Comparison of ENCODE assay signal across 8 cellular contexts in genomic region chr14:64762044-64763034, GRCh38. TPM values are rescaled to one million over a fixed set of nuclear protein-coding genes. Genes with fewer than 3 reads are reported as not detected.
DNase-seq lines count a peak whose midpoint lies in the region; ATAC-seq and TF ChIP-seq lines count a peak whose summit lies in the region.

No MANE protein-coding gene starts in this region.

- H3K9me3 ChIP-seq in spleen: no peaks in the 10 kb centered on the region

- no peak for ATAC-seq in GM18870 (IDR thresholded peaks at IDR 0.05; ENCODE audit: unreplicated experiment)
- ATAC-seq in GM21825 (IDR thresholded peaks at IDR 0.05; ENCODE audit: unreplicated experiment): no peak

- TF ChIP-seq CTCF in CD14-positive monocyte (IDR thresholded peaks at IDR 0.05): no peak
- no peak for TF ChIP-seq CTCF in spleen (IDR thresholded peaks at IDR 0.05 in 8 of 11, conservative IDR thresholded peaks at IDR 0.05 in 3 of 11)

- DNase-seq in CD14-positive monocyte (ENCODE audit: low spot score) (no peak), LoVo (ENCODE audit: low spot score) (peak; percentile 88), SHP77 (lab: John Stamatoyannopoulos, UW) (peak; percentile 90 to 92), T47D (ENCODE audit: low read depth in 1 of 2, low spot score in 1 of 2) (peak; percentile 44 to 50), inferior parietal cortex (ENCODE audit: extremely low spot score) (peak; percentile 60), spleen (peak; percentile 81)

- H3K4me3 Mint-ChIP-seq in CD14-positive monocyte: peak overlapping the region; percentile 20 to 24

- no peaks in the 10 kb centered on the region for H3K36me3 ChIP-seq in spleen

- peak overlapping the region in 7 of 8 donors; percentile 54 to 78 (median 72) for H3K27ac ChIP-seq in spleen

- in situ Hi-C loops in T47D (cut with HindIII; ENCODE audit: low pct_unique_long_range_greater_than_20kb, low sequenced_read_pairs): no loop called here

- 30 to 42% (median 36%) methylated on average over 9 to 19 of the region's 19 CpGs for WGBS in spleen, 5 donors

- peak overlapping the region in 1 of 7 donors; percentile 55 for H3K27ac Mint-ChIP-seq in CD14-positive monocyte

- H3K36me3 Mint-ChIP-seq in CD14-positive monocyte: no peaks in the 10 kb centered on the region

- H3K9me3 Mint-ChIP-seq in CD14-positive monocyte: peaks cover 0 to 5% (median 0%) of the 10 kb centered on the region in 7 donors

- peak overlapping the region in 1 of 8 donors; percentile 17 for H3K4me3 ChIP-seq in spleen

- intact Hi-C loops in CD14-positive monocyte (cut with micrococcal nuclease): no loop called here
- intact Hi-C loops in spleen (cut with DNase I; ENCODE audit: low total_unique reads): no loop called here

- peaks cover 25% of the 10 kb centered on the region for H3K4me1 Mint-ChIP-seq in CD14-positive monocyte

- peaks cover 30 to 47% (median 47%) of the 10 kb centered on the region in 3 donors for H3K27me3 Mint-ChIP-seq in CD14-positive monocyte (ENCODE audit: low read depth in 3 of 3)

- H3K4me1 ChIP-seq in spleen: peaks cover 23 to 79% (median 66%) of the 10 kb centered on the region in 6 donors

- H3K27me3 ChIP-seq in spleen (replicated peaks in 1 of 7): peaks cover 0 to 21% (median 0%) of the 10 kb centered on the region in 7 donors

- TF ChIP-seq POLR2A in spleen (IDR thresholded peaks at IDR 0.05): no peak

RNA-seq across cellular contexts. Expression of gene PLEKHG3, which starts 58.1 kb away (rescaled TPM):
- polyA plus RNA-seq in CD14-positive monocyte (10 to 100 TPM in 1 of 2 donors, 1 to 10 TPM in 1; 6.3 to 21.6 TPM), spleen (10 to 100 TPM in 2 of 3 donors, 1 to 10 TPM in 1; 4.5 to 17.1 (median 12.3) TPM)
- 10 to 100 TPM; 31.5 to 77.7 (median 56.2) TPM for total RNA-seq in spleen
